8 cellular contexts compared by ENCODE assay signal in genomic region chr20:17505664-17506517, GRCh38.
A peak's percentile ranks its signal among the peaks of the same experiment; 100 is the strongest.
DNase-seq lines count a peak whose midpoint lies in the region; ATAC-seq and TF ChIP-seq lines count a peak whose summit lies in the region.

No MANE protein-coding gene starts in this region.

- H3K9me3 ChIP-seq in parathyroid adenoma (ENCODE audit: control insufficient read depth, low read length) = no peaks in the 10 kb centered on the region

- H3K9ac ChIP-seq in parathyroid adenoma = no peak overlapping the region

- peaks cover 9% of the 10 kb centered on the region for H3K4me1 ChIP-seq in parathyroid adenoma

- peak; percentile 11 for DNase-seq in activated CD4-positive, CD25-positive, alpha-beta regulatory T cell treated with anti-CD3 and anti-CD28 coated beads, Interleukin-2, amount 50 U/mL, for 16 hours (ENCODE audit: low read depth, low spot score)
- DNase-seq in activated CD4-positive, CD25-positive, alpha-beta regulatory T cell treated with anti-CD3 and anti-CD28 coated beads, Interleukin-2, amount 50 U/mL, for 72 hours = no peak
- DNase-seq in effector memory CD8-positive, alpha-beta T cell = peak; percentile 24 to 33 (median 27)
- DNase-seq in NCI-H187 (lab: John Stamatoyannopoulos, UW) = no peak
- DNase-seq in pons (ENCODE audit: low spot score) = no peak

- H3K4me2 ChIP-seq in parathyroid adenoma (ENCODE audit: low read length) = peak overlapping the region; percentile 67

- no peaks in the 10 kb centered on the region for H3K27me3 ChIP-seq in parathyroid adenoma (ENCODE audit: control insufficient read depth, insufficient read depth, low read length)

- H3K36me3 ChIP-seq in parathyroid adenoma (ENCODE audit: control insufficient read depth, insufficient read depth, low read length) = no peaks in the 10 kb centered on the region

- no peak overlapping the region for H3K4me3 ChIP-seq in parathyroid adenoma (ENCODE audit: low read depth, low read length)

- TF ChIP-seq CTCF in parathyroid adenoma (IDR thresholded peaks at IDR 0.05) = no peak

- H3K36me3 Mint-ChIP-seq in effector memory CD8-positive, alpha-beta T cell (ENCODE audit: insufficient read depth) = peaks cover 5% of the 10 kb centered on the region

- H3K9me3 Mint-ChIP-seq in effector memory CD8-positive, alpha-beta T cell = no peaks in the 10 kb centered on the region

- no peaks in the 10 kb centered on the region for H3K79me2 ChIP-seq in parathyroid adenoma

- H2AFZ ChIP-seq in parathyroid adenoma = peak overlapping the region; percentile 96

- ATAC-seq in activated CD4-positive, CD25-positive, alpha-beta regulatory T cell treated with anti-CD3 and anti-CD28 coated beads, Interleukin-2, amount 50 U/mL, for 24 hours = peak; percentile 64 to 81
- ATAC-seq in effector memory CD8-positive, alpha-beta T cell (replicated peaks) = peak; percentile 56
- no peak for ATAC-seq in GM19324 (IDR thresholded peaks at IDR 0.05; ENCODE audit: low FRiP score, unreplicated experiment)

- peak overlapping the region; percentile 86 to 88 for H3K4me3 Mint-ChIP-seq in effector memory CD8-positive, alpha-beta T cell

- peak overlapping the region; percentile 85 to 91 for H3K27ac Mint-ChIP-seq in effector memory CD8-positive, alpha-beta T cell

- H3K27ac ChIP-seq in parathyroid adenoma = no peak overlapping the region

- H3K27me3 Mint-ChIP-seq in effector memory CD8-positive, alpha-beta T cell = peaks cover 0 to 4% of the 10 kb centered on the region in 2 donors

- H3K4me1 Mint-ChIP-seq in effector memory CD8-positive, alpha-beta T cell (ENCODE audit: low read depth in 2 of 2) = peaks cover 41 to 43% of the 10 kb centered on the region in 2 donors

Comparison
In these comparisons a context has a peak if more than half of its experiments do, and no peak if none do; other contexts are left out.
1. DNase-seq: peak in activated CD4-positive, CD25-positive, alpha-beta regulatory T cell treated with anti-CD3 and anti-CD28 coated beads, Interleukin-2, amount 50 U/mL, for 16 hours (single experiment) and effector memory CD8-positive, alpha-beta T cell (3 of 3); none in activated CD4-positive, CD25-positive, alpha-beta regulatory T cell treated with anti-CD3 and anti-CD28 coated beads, Interleukin-2, amount 50 U/mL, for 72 hours (single experiment), NCI-H187 (0 of 2) and pons (single experiment).